In the genomic region with DNA sequence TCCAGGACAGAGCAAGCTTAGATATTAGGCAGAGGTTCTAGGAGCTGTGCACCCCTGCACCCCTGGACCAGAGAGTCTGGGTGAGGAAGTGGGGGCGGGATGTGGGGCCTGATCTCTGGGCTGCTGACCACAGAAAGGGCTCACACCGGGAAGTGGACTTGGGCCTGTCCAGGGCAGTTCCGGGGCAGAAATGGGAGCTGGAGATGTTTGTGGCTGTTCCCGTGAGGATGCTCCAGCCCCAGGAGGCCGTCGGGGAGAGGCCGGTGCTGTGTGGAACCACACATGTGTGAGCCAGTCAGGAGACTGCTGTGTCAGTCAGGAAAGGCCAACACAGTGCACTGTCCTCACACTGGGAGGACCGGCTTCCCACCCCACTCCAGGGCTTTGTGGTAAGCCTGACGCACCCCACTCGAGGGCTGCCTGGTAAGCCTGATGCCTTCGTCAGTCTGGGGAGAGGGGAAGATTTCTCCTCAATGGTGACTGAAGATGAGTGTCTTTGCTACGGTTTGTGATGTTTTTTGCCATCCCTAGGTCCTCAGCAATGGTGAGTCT, we compare ENCODE assay signal across 23 cellular contexts.
"Had no signal": no experiment of that assay in that cellular context is flagged by ENCODE, and none has a peak within 500 bp of the region (broad histone marks: within the 10 kb centered on the region; RNA-seq: fewer than 3 reads in every experiment).

No MANE protein-coding gene starts in this region.

- H3K9me3 ChIP-seq: colonic mucosa, esophagus squamous epithelium, neutrophil, ovary, psoas muscle, tibial nerve had no signal

- DNase-seq: activated B cell treated with CpG ODN at 0.5 μM for 24 hours; activated CD4-positive, alpha-beta T cell treated with anti-CD3 and anti-CD28 coated beads for 36 hours; activated CD8-positive, alpha-beta memory T cell treated with anti-CD3 and anti-CD28 coated beads, Interleukin-2, amount 10 ng/mL, durations not matched to agents 7 days and 5 days; activated CD8-positive, alpha-beta T cell treated with anti-CD3 and anti-CD28 coated beads, Interleukin-2, amount 10 ng/mL, durations not matched to agents 7 days and 5 days; activated naive CD4-positive, alpha-beta T cell treated with anti-CD3 and anti-CD28 coated beads for 36 hours; activated T-cell treated with anti-CD3 and anti-CD28 coated beads, Interleukin-2, amount 50 U/mL, for 48 hours; colonic mucosa; effector CD8-positive, alpha-beta T cell; esophagus squamous epithelium; foreskin melanocyte; glutamatergic neuron; left ventricle myocardium superior; mammary epithelial cell; stimulated activated naive CD4-positive, alpha-beta T cell; T-cell had no signal

- H3K4me1 Mint-ChIP-seq: activated B cell treated with CpG ODN at 0.5 μM for 24 hours; activated CD4-positive, alpha-beta T cell treated with anti-CD3 and anti-CD28 coated beads for 36 hours; activated CD8-positive, alpha-beta memory T cell treated with anti-CD3 and anti-CD28 coated beads, Interleukin-2, amount 10 ng/mL, durations not matched to agents 7 days and 5 days; T-cell had no signal

- H3K27ac Mint-ChIP-seq: activated B cell treated with CpG ODN at 0.5 μM for 24 hours; activated CD4-positive, alpha-beta T cell treated with anti-CD3 and anti-CD28 coated beads for 36 hours; activated CD8-positive, alpha-beta memory T cell treated with anti-CD3 and anti-CD28 coated beads, Interleukin-2, amount 10 ng/mL, durations not matched to agents 7 days and 5 days; activated CD8-positive, alpha-beta T cell treated with anti-CD3 and anti-CD28 coated beads, Interleukin-2, amount 10 ng/mL, durations not matched to agents 7 days and 5 days; activated naive CD4-positive, alpha-beta T cell treated with anti-CD3 and anti-CD28 coated beads for 36 hours; nephron; T-cell; T-helper 2 cell treated with Interferon-gamma antibody and Interleukin-4, amounts not matched to agents 5 μg/mL and 100 μg/mL, for 36 hours had no signal

- H3K36me3 ChIP-seq: colonic mucosa, esophagus squamous epithelium, neutrophil, ovary, tibial nerve had no signal

- H3K27me3 Mint-ChIP-seq: activated B cell treated with CpG ODN at 0.5 μM for 24 hours; activated CD4-positive, alpha-beta T cell treated with anti-CD3 and anti-CD28 coated beads for 36 hours; activated CD8-positive, alpha-beta memory T cell treated with anti-CD3 and anti-CD28 coated beads, Interleukin-2, amount 10 ng/mL, durations not matched to agents 7 days and 5 days had no signal

- H3K27me3 ChIP-seq: colonic mucosa, ovary, tibial nerve had no signal

- H3K4me3 ChIP-seq: colonic mucosa, esophagus squamous epithelium, ovary, psoas muscle, tibial nerve had no signal

- H3K9me3 Mint-ChIP-seq: activated B cell treated with CpG ODN at 0.5 μM for 24 hours; activated naive CD4-positive, alpha-beta T cell treated with anti-CD3 and anti-CD28 coated beads for 36 hours; T-cell; T-helper 2 cell treated with Interferon-gamma antibody and Interleukin-4, amounts not matched to agents 5 μg/mL and 100 μg/mL, for 36 hours had no signal

- H3K4me3 Mint-ChIP-seq: activated B cell treated with CpG ODN at 0.5 μM for 24 hours; activated CD4-positive, alpha-beta T cell treated with anti-CD3 and anti-CD28 coated beads for 36 hours; activated CD8-positive, alpha-beta memory T cell treated with anti-CD3 and anti-CD28 coated beads, Interleukin-2, amount 10 ng/mL, durations not matched to agents 7 days and 5 days; activated CD8-positive, alpha-beta T cell treated with anti-CD3 and anti-CD28 coated beads, Interleukin-2, amount 10 ng/mL, durations not matched to agents 7 days and 5 days; activated naive CD4-positive, alpha-beta T cell treated with anti-CD3 and anti-CD28 coated beads for 36 hours; nephron; T-cell; T-helper 2 cell treated with Interferon-gamma antibody and Interleukin-4, amounts not matched to agents 5 μg/mL and 100 μg/mL, for 36 hours had no signal

- H3K36me3 Mint-ChIP-seq: activated CD8-positive, alpha-beta memory T cell treated with anti-CD3 and anti-CD28 coated beads, Interleukin-2, amount 10 ng/mL, durations not matched to agents 7 days and 5 days; T-cell had no signal

- H3K4me1 ChIP-seq: colonic mucosa, psoas muscle, tibial nerve had no signal

- ATAC-seq: activated CD4-positive, alpha-beta T cell treated with anti-CD3 and anti-CD28 coated beads for 36 hours; activated CD8-positive, alpha-beta memory T cell treated with anti-CD3 and anti-CD28 coated beads, Interleukin-2, amount 10 ng/mL, durations not matched to agents 7 days and 5 days; activated CD8-positive, alpha-beta T cell treated with anti-CD3 and anti-CD28 coated beads, Interleukin-2, amount 10 ng/mL, durations not matched to agents 7 days and 5 days; left cardiac atrium; left ventricle myocardium superior; psoas muscle; T-cell had no signal

- H3K27ac ChIP-seq: colonic mucosa, epithelial cell of prostate, esophagus squamous epithelium, neutrophil, ovary, psoas muscle, tibial nerve had no signal
